Comparison of ENCODE assay signal across 8 cellular contexts in the genomic region with DNA sequence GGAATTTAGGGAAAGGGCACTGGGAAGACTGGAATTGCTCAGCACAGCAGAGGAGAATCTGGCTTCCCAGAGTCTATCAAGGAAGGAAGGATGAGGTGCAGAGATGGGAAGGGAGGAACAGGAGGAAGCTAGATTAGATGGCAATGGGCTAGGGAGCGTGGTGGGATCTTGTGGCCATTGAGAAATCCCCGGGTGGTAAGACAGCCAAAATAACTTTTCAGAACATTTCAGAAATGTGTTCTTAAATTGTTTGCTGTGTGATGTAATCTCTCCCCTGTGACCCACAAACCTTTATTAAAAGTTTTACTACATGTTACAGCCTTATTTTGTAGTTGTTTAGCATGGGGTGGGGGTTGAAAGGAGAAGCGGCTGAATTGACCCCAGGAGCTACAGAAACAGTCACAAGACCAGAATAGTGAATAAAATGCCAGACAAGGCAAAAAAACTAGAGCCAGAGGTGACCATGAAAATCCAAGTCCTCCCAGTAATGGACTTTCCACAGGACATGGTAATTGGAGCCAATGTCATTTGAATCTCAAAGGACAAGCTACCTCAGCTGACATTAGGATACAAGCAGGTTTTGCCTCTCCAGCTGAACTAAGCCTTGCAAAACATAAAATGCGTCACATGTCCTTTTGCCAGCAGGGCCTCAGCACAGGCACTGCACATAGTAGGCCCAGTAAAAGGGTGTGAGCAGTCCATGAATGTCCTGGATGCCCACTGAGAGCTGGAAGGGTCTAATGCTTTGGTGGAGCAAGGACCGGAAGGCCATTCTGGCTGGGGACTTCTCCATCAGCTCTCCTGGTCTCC. TPM values are rescaled to one million over a fixed set of nuclear protein-coding genes. Genes with fewer than 3 reads are reported as not detected.
DNase-seq lines count a peak whose midpoint lies in the region; ATAC-seq and TF ChIP-seq lines count a peak whose summit lies in the region.

No MANE protein-coding gene starts in this region.

- no peak overlapping the region for H3K27ac ChIP-seq in GM23338 (ENCODE audit: low read depth)
- peak overlapping the region; percentile 97 to 98 for H3K27ac ChIP-seq in right atrium auricular region
- no peak overlapping the region for H3K27ac ChIP-seq in SJCRH30

- H2AFZ ChIP-seq in GM23338, result peak overlapping the region; percentile 85

- H3K4me3 ChIP-seq in GM23338, result peak overlapping the region; percentile 21; the same call in 1 of the 2 replicates
- H3K4me3 ChIP-seq in right atrium auricular region, result no peak overlapping the region
- peak overlapping the region; percentile 40 for H3K4me3 ChIP-seq in skeletal muscle satellite cell (ENCODE audit: low read length)
- no peak overlapping the region for H3K4me3 ChIP-seq in SJCRH30

- no peaks in the 10 kb centered on the region for H3K9me3 Mint-ChIP-seq in GM23338
- no peaks in the 10 kb centered on the region for H3K9me3 Mint-ChIP-seq in activated T-helper 1 cell treated with anti-CD3 and anti-CD28 coated beads, Interleukin-12 subunit alpha, Interleukin-12 subunit beta, Interleukin-2, Interleukin-4 antibody, amounts not matched to agents 30 ng/mL and 10 ng/mL and 1 ng/mL, durations not matched to agents 14 hours and 24 hours and 36 hours

- peaks cover 34% of the 10 kb centered on the region for H3K4me1 Mint-ChIP-seq in GM23338
- peaks cover 39% of the 10 kb centered on the region for H3K4me1 Mint-ChIP-seq in activated T-helper 1 cell treated with anti-CD3 and anti-CD28 coated beads, Interleukin-12 subunit alpha, Interleukin-12 subunit beta, Interleukin-2, Interleukin-4 antibody, amounts not matched to agents 30 ng/mL and 10 ng/mL and 1 ng/mL, durations not matched to agents 14 hours and 24 hours and 36 hours (ENCODE audit: low read depth)

- intact Hi-C loops in activated T-helper 1 cell treated with anti-CD3 and anti-CD28 coated beads, Interleukin-12 subunit alpha, Interleukin-12 subunit beta, Interleukin-2, Interleukin-4 antibody, amounts not matched to agents 30 ng/mL and 10 ng/mL and 1 ng/mL, durations not matched to agents 14 hours and 24 hours and 36 hours (cut with micrococcal nuclease), result loop anchor here (1.0 to 2.0 kb wide), 12 partner anchors 28 to 437 kb away; partner anchors contain the start of genes AMPD2, CSF1, GNAT2 and GSTM1
- intact Hi-C loops in head of caudate nucleus (cut with DNase I), result loop anchor here (1.0 to 10.0 kb wide), 4 partner anchors 69 to 439 kb away; partner anchors contain the start of genes CSF1 and GNAI3

- no peaks in the 10 kb centered on the region for H3K36me3 Mint-ChIP-seq in GM23338 (ENCODE audit: low read depth)
- peaks cover 8% of the 10 kb centered on the region for H3K36me3 Mint-ChIP-seq in activated T-helper 1 cell treated with anti-CD3 and anti-CD28 coated beads, Interleukin-12 subunit alpha, Interleukin-12 subunit beta, Interleukin-2, Interleukin-4 antibody, amounts not matched to agents 30 ng/mL and 10 ng/mL and 1 ng/mL, durations not matched to agents 14 hours and 24 hours and 36 hours (ENCODE audit: low read depth)

- peaks cover 34% of the 10 kb centered on the region for H3K79me2 ChIP-seq in GM23338 (replicated peaks; ENCODE audit: insufficient read depth)

- no peaks in the 10 kb centered on the region for H3K9me2 ChIP-seq in GM23338 (ENCODE audit: insufficient read depth)

- H3K27ac Mint-ChIP-seq in GM23338, result no peak overlapping the region
- peak overlapping the region; percentile 40 for H3K27ac Mint-ChIP-seq in activated T-helper 1 cell treated with anti-CD3 and anti-CD28 coated beads, Interleukin-12 subunit alpha, Interleukin-12 subunit beta, Interleukin-2, Interleukin-4 antibody, amounts not matched to agents 30 ng/mL and 10 ng/mL and 1 ng/mL, durations not matched to agents 14 hours and 24 hours and 36 hours

- peaks cover 23% of the 10 kb centered on the region for H3K4me1 ChIP-seq in GM23338 (ENCODE audit: insufficient read depth)
- H3K4me1 ChIP-seq in right atrium auricular region, result peaks cover 0 to 63% of the 10 kb centered on the region in 2 donors
- peaks cover 55% of the 10 kb centered on the region for H3K4me1 ChIP-seq in skeletal muscle satellite cell (ENCODE audit: control insufficient read depth, insufficient read depth, low read length)
- peaks cover 8% of the 10 kb centered on the region; the same call in 1 of the 2 replicates for H3K4me1 ChIP-seq in SJCRH30

- H3K4me3 Mint-ChIP-seq in GM23338, result peak overlapping the region; percentile 94
- H3K4me3 Mint-ChIP-seq in activated T-helper 1 cell treated with anti-CD3 and anti-CD28 coated beads, Interleukin-12 subunit alpha, Interleukin-12 subunit beta, Interleukin-2, Interleukin-4 antibody, amounts not matched to agents 30 ng/mL and 10 ng/mL and 1 ng/mL, durations not matched to agents 14 hours and 24 hours and 36 hours, result peak overlapping the region; percentile 93

- DNase-seq in GM23338 (ENCODE audit: low spot score) (no peak), right atrium auricular region (ENCODE audit: low spot score) (no peak), retina (no peak), head of caudate nucleus (no peak), SJCRH30 (no peak), SK-N-DZ (ENCODE audit: low spot score) (no peak)
- DNase-seq in activated T-helper 1 cell treated with anti-CD3 and anti-CD28 coated beads, Interleukin-12 subunit alpha, Interleukin-12 subunit beta, Interleukin-2, Interleukin-4 antibody, amounts not matched to agents 30 ng/mL and 10 ng/mL and 1 ng/mL, durations not matched to agents 14 hours and 24 hours and 36 hours (ENCODE audit: low spot score), result no peak

- H3K36me3 ChIP-seq in GM23338 (ENCODE audit: insufficient read depth), result no peaks in the 10 kb centered on the region
- no peaks in the 10 kb centered on the region for H3K36me3 ChIP-seq in right atrium auricular region
- H3K36me3 ChIP-seq in skeletal muscle satellite cell (ENCODE audit: insufficient read depth, low read length), result peaks cover 5% of the 10 kb centered on the region
- H3K36me3 ChIP-seq in SJCRH30, result no peaks in the 10 kb centered on the region

- no peaks in the 10 kb centered on the region for H3F3A ChIP-seq in GM23338 (replicated peaks; ENCODE audit: low read depth)

- no peak for ATAC-seq in GM23338

- H3K9ac ChIP-seq in skeletal muscle satellite cell (ENCODE audit: low read depth, low read length), result no peak overlapping the region

- TF ChIP-seq CTCF in GM23338 (conservative IDR thresholded peaks at IDR 0.05; ENCODE audit: low read depth in 2 of 2) (no peak), right atrium auricular region (IDR thresholded peaks at IDR 0.05) (no peak)

- H3K9me3 ChIP-seq in right atrium auricular region, result no peaks in the 10 kb centered on the region
- H3K9me3 ChIP-seq in skeletal muscle satellite cell (replicated peaks; ENCODE audit: low read length), result no peaks in the 10 kb centered on the region
- no peaks in the 10 kb centered on the region for H3K9me3 ChIP-seq in SJCRH30 (replicated peaks)

- H4K20me1 ChIP-seq in GM23338 (replicated peaks; ENCODE audit: insufficient read depth), result peaks cover 32% of the 10 kb centered on the region

- H3K4me2 ChIP-seq in GM23338 (peak overlapping the region; percentile 58), skeletal muscle satellite cell (ENCODE audit: low read length) (peak overlapping the region; percentile 75)

- peaks cover 13% of the 10 kb centered on the region for H3K27me3 Mint-ChIP-seq in GM23338 (ENCODE audit: insufficient read depth, low read depth, poor library complexity)
- peaks cover 7% of the 10 kb centered on the region for H3K27me3 Mint-ChIP-seq in activated T-helper 1 cell treated with anti-CD3 and anti-CD28 coated beads, Interleukin-12 subunit alpha, Interleukin-12 subunit beta, Interleukin-2, Interleukin-4 antibody, amounts not matched to agents 30 ng/mL and 10 ng/mL and 1 ng/mL, durations not matched to agents 14 hours and 24 hours and 36 hours (ENCODE audit: insufficient read depth)

- H3K27me3 ChIP-seq in GM23338 (ENCODE audit: insufficient read depth), result peaks cover 3% of the 10 kb centered on the region; the same call in 1 of the 2 replicates
- H3K27me3 ChIP-seq in right atrium auricular region, result no peaks in the 10 kb centered on the region
- H3K27me3 ChIP-seq in skeletal muscle satellite cell (ENCODE audit: control insufficient read depth, insufficient read depth, low read length), result no peaks in the 10 kb centered on the region
- no peaks in the 10 kb centered on the region; the same call in 1 of the 2 replicates for H3K27me3 ChIP-seq in SJCRH30

TF ChIP-seq in GM23338, 12 proteins besides CTCF, POLR2A, EP300 and RAD21 (continues in another document):
- TF ChIP-seq POLR2AphosphoS5 (IDR thresholded peaks at IDR 0.05; ENCODE audit: low read depth), result no peak
- no peak for TF ChIP-seq ZNF331 (CRISPR knock-in tag; IDR thresholded peaks at IDR 0.05; ENCODE audit: low read depth)

RNA-seq across cellular contexts. Expression of gene AHCYL1, which starts 1.0 kb away (rescaled TPM):
- 60.4 and 63.3 TPM in 2 replicates for total RNA-seq in GM23338 (2014; rRNA removed; shearing (Covaris generic))
- 65.3 and 70.0 TPM in 2 replicates for polyA plus RNA-seq in GM23338 (2016; fragmentation: Nextera tagmentation; extraction: Ambion mirVana)
- total RNA-seq in activated T-helper 1 cell treated with anti-CD3 and anti-CD28 coated beads, Interleukin-12 subunit alpha, Interleukin-12 subunit beta, Interleukin-2, Interleukin-4 antibody, amounts not matched to agents 30 ng/mL and 10 ng/mL and 1 ng/mL, durations not matched to agents 14 hours and 24 hours and 36 hours, result 63.8 and 64.1 TPM in 2 replicates
- 10 to 100 TPM; 28.7 to 36.9 TPM for total RNA-seq in right atrium auricular region
- 29.2 and 34.5 TPM in 2 replicates for total RNA-seq in skeletal muscle satellite cell (2012; rRNA removed)
- 41.5 and 44.4 TPM in 2 replicates for total RNA-seq in SJCRH30 (2014; rRNA removed; shearing (Covaris generic))
- polyA plus RNA-seq in SK-N-DZ (2014; cell fraction: cytosol; rRNA removed), result 28.0 and 30.8 TPM in 2 replicates
- 37.6 and 49.6 TPM in 2 replicates for polyA plus RNA-seq in SK-N-DZ (2014; cell fraction: nucleus; rRNA removed)

RNA-seq across cellular contexts. Expression of gene STRIP1, which starts 50.8 kb away (rescaled TPM):
- total RNA-seq in GM23338 (2014; rRNA removed; shearing (Covaris generic)), result 50.6 and 63.1 TPM in 2 replicates
- polyA plus RNA-seq in GM23338 (2016; fragmentation: Nextera tagmentation; extraction: Ambion mirVana), result 13.5 and 17.2 TPM in 2 replicates
- 41.5 and 43.7 TPM in 2 replicates for total RNA-seq in activated T-helper 1 cell treated with anti-CD3 and anti-CD28 coated beads, Interleukin-12 subunit alpha, Interleukin-12 subunit beta, Interleukin-2, Interleukin-4 antibody, amounts not matched to agents 30 ng/mL and 10 ng/mL and 1 ng/mL, durations not matched to agents 14 hours and 24 hours and 36 hours
- 10 to 100 TPM; 14.6 to 19.1 TPM for total RNA-seq in right atrium auricular region
- total RNA-seq in skeletal muscle satellite cell (2012; rRNA removed), result 29.2 and 32.3 TPM in 2 replicates
- total RNA-seq in SJCRH30 (2014; rRNA removed; shearing (Covaris generic)), result 30.3 and 35.1 TPM in 2 replicates
- 30.2 and 42.1 TPM in 2 replicates for polyA plus RNA-seq in SK-N-DZ (2014; cell fraction: cytosol; rRNA removed)
- 125 and 160 TPM in 2 replicates for polyA plus RNA-seq in SK-N-DZ (2014; cell fraction: nucleus; rRNA removed)

Comparison
In these comparisons a context has a peak if more than half of its experiments do, and no peak if none do; other contexts are left out.
1. H3K27ac ChIP-seq: peak in right atrium auricular region (2 of 2); none in GM23338 (single experiment) and SJCRH30 (single experiment).
2. H3K4me3 ChIP-seq: peak in GM23338 (single experiment) and skeletal muscle satellite cell (single experiment); none in right atrium auricular region (0 of 2) and SJCRH30 (single experiment).